Comparison of ENCODE assay signal across 15 cellular contexts in the genomic region with DNA sequence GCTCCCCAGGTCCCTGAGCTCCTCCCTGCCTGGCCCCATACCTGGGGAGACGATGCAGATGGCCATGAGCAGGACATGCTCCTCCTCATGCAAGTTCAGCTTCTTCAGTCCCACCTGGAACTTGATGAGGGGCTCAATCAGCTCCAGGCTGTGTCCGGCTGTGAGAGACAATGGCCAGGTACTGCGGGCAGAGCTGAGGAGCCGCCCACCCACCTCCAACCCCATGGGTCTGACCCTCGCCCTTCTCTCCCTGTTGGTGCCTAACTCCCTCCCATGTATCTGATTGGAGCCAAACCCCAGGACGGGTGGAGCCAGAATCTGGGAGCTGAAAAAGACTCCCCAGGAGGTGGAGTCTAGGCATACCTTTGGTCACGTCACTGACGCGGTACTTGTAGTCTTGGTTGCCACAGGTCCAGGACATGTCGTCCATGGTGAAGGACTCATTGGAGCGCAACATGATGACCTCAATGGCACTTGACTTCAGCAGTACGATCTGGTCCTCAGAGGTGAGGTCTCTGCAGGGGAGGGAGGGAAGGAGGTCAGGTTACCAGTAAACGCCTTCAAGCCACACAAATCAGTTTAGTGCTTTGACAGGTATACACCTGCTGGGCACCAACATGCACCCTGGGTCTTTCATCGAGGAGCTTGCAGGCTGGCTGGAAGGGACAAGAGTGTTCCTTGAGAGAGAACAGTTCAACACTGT. TPM values are rescaled to one million over a fixed set of nuclear protein-coding genes. Genes with fewer than 3 reads are reported as not detected.
"Had no signal": no experiment of that assay in that cellular context is flagged by ENCODE, and none has a peak within 500 bp of the region (broad histone marks: within the 10 kb centered on the region; RNA-seq: fewer than 3 reads in every experiment).

No MANE protein-coding gene starts in this region.

- DNase-seq: activated CD4-positive, alpha-beta T cell treated with anti-CD3 and anti-CD28 coated beads, Interleukin-2, amount 50 U/mL, for 4 hours; activated CD8-positive, alpha-beta memory T cell treated with anti-CD3 and anti-CD28 coated beads, Interleukin-2, amount 50 U/mL, for 4 hours; activated naive CD4-positive, alpha-beta T cell treated with anti-CD3 and anti-CD28 coated beads, Interleukin-2, amount 10 ng/mL, durations not matched to agents 7 days and 5 days; body of pancreas; central memory CD4-positive, alpha-beta T cell; effector CD8-positive, alpha-beta T cell; gastrocnemius medialis; small intestine; transverse colon had no signal

- H3K27me3 Mint-ChIP-seq: activated naive CD4-positive, alpha-beta T cell treated with anti-CD3 and anti-CD28 coated beads, Interleukin-2, amount 10 ng/mL, durations not matched to agents 7 days and 5 days had no signal

- H3K9me3 Mint-ChIP-seq: activated naive CD4-positive, alpha-beta T cell treated with anti-CD3 and anti-CD28 coated beads, Interleukin-2, amount 10 ng/mL, durations not matched to agents 7 days and 5 days; mesothelial cell of epicardium; neural crest cell had no signal

- H3K27ac Mint-ChIP-seq: mesothelial cell of epicardium had no signal

- H3K9me3 ChIP-seq: adrenal gland, body of pancreas, gastrocnemius medialis, transverse colon had no signal

- H3K27ac ChIP-seq: adrenal gland, body of pancreas, coronary artery, epithelial cell of prostate, gastrocnemius medialis, transverse colon had no signal

- H3K27me3 ChIP-seq: adrenal gland, body of pancreas, gastrocnemius medialis, transverse colon had no signal

- H3K4me1 Mint-ChIP-seq: activated naive CD4-positive, alpha-beta T cell treated with anti-CD3 and anti-CD28 coated beads, Interleukin-2, amount 10 ng/mL, durations not matched to agents 7 days and 5 days; neural crest cell had no signal

- H3K4me3 ChIP-seq: adrenal gland, body of pancreas, coronary artery, gastrocnemius medialis, transverse colon had no signal

- H3K36me3 Mint-ChIP-seq: mesothelial cell of epicardium had no signal

- H3K4me1 ChIP-seq: body of pancreas had no signal

- H3K4me3 Mint-ChIP-seq: activated naive CD4-positive, alpha-beta T cell treated with anti-CD3 and anti-CD28 coated beads, Interleukin-2, amount 10 ng/mL, durations not matched to agents 7 days and 5 days; mesothelial cell of epicardium; neural crest cell had no signal

- H3K36me3 ChIP-seq: gastrocnemius medialis had no signal

- ATAC-seq: activated CD4-positive, CD25-positive, alpha-beta regulatory T cell treated with anti-CD3 and anti-CD28 coated beads, Interleukin-2, amount 50 U/mL, for 24 hours; body of pancreas; gastrocnemius medialis had no signal

RNA-seq across cellular contexts. Expression of a gene that starts 58.3 kb away (rescaled TPM):
- total RNA-seq: neural crest cell had no signal
